8 cellular contexts compared by ENCODE assay signal in genomic region chr7:12584940-12585339, GRCh38.
DNase-seq lines count a peak whose midpoint lies in the region; ATAC-seq and TF ChIP-seq lines count a peak whose summit lies in the region.

No MANE protein-coding gene starts in this region.

- DNase-seq in NB4 (ENCODE audit: low read depth) (peak; percentile 61), kidney glomerular epithelial cell (lab: John Stamatoyannopoulos, UW) (peak; percentile 60), germinal center (ENCODE audit: low spot score) (no peak), iPS-NIHi11 (ENCODE audit: low spot score) (no peak), OCI-M2 (lab: John Stamatoyannopoulos, UW; ENCODE audit: unreplicated experiment) (no peak), NCI-H2081 treated with DMSO at 0.1 percent for 48 hours (lab: John Stamatoyannopoulos, UW) (no peak)

- no peak for TF ChIP-seq POLR2A in NB4 (IDR thresholded peaks at IDR 0.05; ENCODE audit: extremely low read depth, insufficient read length)

- TF ChIP-seq CTCF in NB4 (IDR thresholded peaks at IDR 0.05; ENCODE audit: low read depth, low read length): no peak

- no peak overlapping the region for H3K4me3 ChIP-seq in NB4 (ENCODE audit: low read depth, low read length)

- peak; percentile 99 for ATAC-seq in GM18511 (IDR thresholded peaks at IDR 0.05; ENCODE audit: unreplicated experiment)
- ATAC-seq in HG02610 (IDR thresholded peaks at IDR 0.05; ENCODE audit: unreplicated experiment): peak; percentile 98

Comparison
In these comparisons a context has a peak if more than half of its experiments do, and no peak if none do; other contexts are left out.
1. DNase-seq: peak in NB4 (single experiment) and kidney glomerular epithelial cell (single experiment); none in germinal center (single experiment), iPS-NIHi11 (single experiment), OCI-M2 (single experiment) and NCI-H2081 treated with DMSO at 0.1 percent for 48 hours (single experiment).